In genomic region chr1:243718893-243719292, GRCh38 we compare ENCODE assay signal across 15 cellular contexts.
DNase-seq lines count a peak whose midpoint lies in the region; ATAC-seq, FAIRE-seq and TF ChIP-seq lines count a peak whose summit lies in the region.
"Had no signal": no experiment of that assay in that cellular context is flagged by ENCODE, and none has a peak within 500 bp of the region (broad histone marks: within the 10 kb centered on the region; RNA-seq: fewer than 3 reads in every experiment).

No MANE protein-coding gene starts in this region.

- no peak for TF ChIP-seq EP300 in tibial nerve (IDR thresholded peaks at IDR 0.05)

- H3K27ac ChIP-seq in epithelial cell of prostate (peak overlapping the region; percentile 13), osteoblast (ENCODE audit: low read depth, low read length) (peak overlapping the region; percentile 75), tibial nerve (no peak overlapping the region)

- H3K36me3 ChIP-seq in osteoblast (ENCODE audit: insufficient read depth, low read length) (no peaks in the 10 kb centered on the region), tibial nerve (no peaks in the 10 kb centered on the region), BE2C (no peaks in the 10 kb centered on the region)
- H3K36me3 ChIP-seq: MG63 had no signal

- H4K20me1 ChIP-seq in osteoblast (ENCODE audit: insufficient read depth, low read length) = no peaks in the 10 kb centered on the region

- H3K9me3 ChIP-seq in osteoblast (ENCODE audit: low read depth, low read length) (no peaks in the 10 kb centered on the region), tibial nerve (no peaks in the 10 kb centered on the region), BE2C (no peaks in the 10 kb centered on the region)
- H3K9me3 ChIP-seq: MG63 had no signal

- no peak for ATAC-seq in HG02610 (IDR thresholded peaks at IDR 0.05; ENCODE audit: unreplicated experiment)

- 79 to 81% methylated on average over 1 of the region's 1 CpG for WGBS in tibial nerve, 2 donors

- peaks cover 30% of the 10 kb centered on the region for H3K79me2 ChIP-seq in osteoblast (ENCODE audit: insufficient read depth, low read length)

- peak overlapping the region; percentile 47 for H3K4me2 ChIP-seq in osteoblast (ENCODE audit: insufficient read depth, low read length)

- peak; percentile 72 for FAIRE-seq in RCC 7860 (lab: Jason Lieb, UNC)

- TF ChIP-seq CTCF in osteoblast (IDR thresholded peaks at IDR 0.05; ENCODE audit: extremely low read depth, low read depth, low read length) (no peak), tibial nerve (IDR thresholded peaks at IDR 0.05) (no peak), BE2C (IDR thresholded peaks at IDR 0.05; ENCODE audit: low read depth, low read length) (no peak)

- no peak for TF ChIP-seq POLR2A in tibial nerve (IDR thresholded peaks at IDR 0.05)

- DNase-seq in Daoy (ENCODE audit: low read depth) (peak; percentile 13), RCC 7860 (ENCODE audit: low spot score) (peak; percentile 74), epithelial cell of prostate (ENCODE audit: low read depth, low spot score) (no peak), osteoblast (ENCODE audit: insufficient read length, low spot score, missing footprints) (peak; percentile 47), tibial nerve (ENCODE audit: low spot score in 2 of 2) (no peak), BE2C (no peak), middle frontal gyrus (ENCODE audit: extremely low spot score, low spot score) (no peak)
- DNase-seq: anterior cingulate cortex; DMS 273 treated with DMSO at 0.1 percent for 48 hours; erythroblast; islet precursor cell; MG63; nephron progenitor cell; stimulated activated naive CD4-positive, alpha-beta T cell treated with Interleukin-2 at 50 U/mL for 16 hours had no signal

- no peak overlapping the region for H2AFZ ChIP-seq in osteoblast (ENCODE audit: low read length)

- H3K27me3 ChIP-seq in osteoblast (ENCODE audit: insufficient read depth, low read length) = no peaks in the 10 kb centered on the region
- no peaks in the 10 kb centered on the region for H3K27me3 ChIP-seq in tibial nerve
- no peaks in the 10 kb centered on the region for H3K27me3 ChIP-seq in BE2C
- H3K27me3 ChIP-seq: MG63 had no signal

- peaks cover 26% of the 10 kb centered on the region for H3K4me1 ChIP-seq in osteoblast (ENCODE audit: insufficient read depth, low read length)
- peaks cover 0 to 54% (median 5%) of the 10 kb centered on the region in 4 donors for H3K4me1 ChIP-seq in tibial nerve
- H3K4me1 ChIP-seq in BE2C = peaks cover 14% of the 10 kb centered on the region

- H3K4me3 ChIP-seq in osteoblast (ENCODE audit: insufficient read depth, low read length) = peak overlapping the region; percentile 5
- no peak overlapping the region for H3K4me3 ChIP-seq in tibial nerve
- H3K4me3 ChIP-seq in BE2C (ENCODE audit: low read depth, low read length) = no peak overlapping the region
- H3K4me3 ChIP-seq: MG63 had no signal

Comparison
In these comparisons a context has a peak if more than half of its experiments do, and no peak if none do; other contexts are left out.
1. DNase-seq: peak in Daoy (single experiment), RCC 7860 (single experiment) and osteoblast (single experiment); none in epithelial cell of prostate (single experiment), tibial nerve (0 of 2), BE2C (single experiment) and middle frontal gyrus (single experiment).
2. H3K27ac ChIP-seq: peak in epithelial cell of prostate (single experiment) and osteoblast (single experiment); none in tibial nerve (0 of 4).